1 cellular context compared by ENCODE assay signal in the genomic region with DNA sequence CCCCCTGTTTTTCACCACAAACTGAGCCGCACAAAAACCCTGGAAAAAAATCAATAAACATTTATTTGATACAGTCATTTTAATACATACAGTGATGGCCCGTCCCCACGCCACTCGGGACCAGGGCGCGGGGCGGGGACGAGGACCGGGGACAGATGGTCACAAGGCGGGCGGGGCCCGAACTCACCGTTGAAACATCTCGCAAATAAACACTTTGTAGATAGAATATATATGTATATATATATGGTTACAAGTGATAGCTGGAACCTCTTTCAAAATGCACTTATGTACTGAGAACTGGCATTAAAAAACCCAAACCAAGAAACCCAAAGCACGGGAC.
TF ChIP-seq lines count a peak whose summit lies in the region.

No MANE protein-coding gene starts in this region.

TF ChIP-seq in K562, 482 proteins besides CTCF, POLR2A, EP300 and RAD21 (continues in another document):
- TF ChIP-seq RBM22 (IDR thresholded peaks at IDR 0.05; ENCODE audit: low read depth, low read length, poor library complexity, severe bottlenecking) (no peak), CBX5 (IDR thresholded peaks at IDR 0.05; ENCODE audit: borderline replicate concordance, low read depth) (no peak), CBFB (CRISPR knock-in tag; IDR thresholded peaks at IDR 0.05) (no peak), HDAC6 (IDR thresholded peaks at IDR 0.05; ENCODE audit: low read depth, low read length) (no peak), FOXK2 (conservative IDR thresholded peaks at IDR 0.05 in 1 of 2, IDR thresholded peaks at IDR 0.05 in 1 of 2; ENCODE audit: low read depth in 2 of 2) (peak; percentile 63 to 69; a peak in 3 of 4 replicates), MYNN (IDR thresholded peaks at IDR 0.05) (no peak), MYNN (CRISPR knock-in tag; IDR thresholded peaks at IDR 0.05) (no peak), RBFOX2 (IDR thresholded peaks at IDR 0.05; ENCODE audit: low read depth, low read length) (no peak), ZNF143 (CRISPR knock-in tag; IDR thresholded peaks at IDR 0.05) (peak; percentile 74; the same call in 1 of the 2 replicates), SAP30 (IDR thresholded peaks at IDR 0.05; ENCODE audit: borderline replicate concordance, insufficient read depth, low read depth, low read length, poor library complexity, severe bottlenecking) (peak; percentile 34), KDM1A (IDR thresholded peaks at IDR 0.05) (no peak), CHD1 (IDR thresholded peaks at IDR 0.05; ENCODE audit: low read length) (no peak), DPF2 (IDR thresholded peaks at IDR 0.05) (no peak), RBBP5 (IDR thresholded peaks at IDR 0.05; ENCODE audit: borderline replicate concordance, insufficient read depth, low read length, poor library complexity, severe bottlenecking) (no peak), GABPA (tag; conservative IDR thresholded peaks at IDR 0.05; ENCODE audit: low read depth) (peak; percentile 39; the same call in 1 of the 2 replicates), TSC22D4 (tag; IDR thresholded peaks at IDR 0.05) (no peak), NCOA2 (IDR thresholded peaks at IDR 0.05; ENCODE audit: partially characterized antibody in 2 of 2) (no peak), GABPB1 (CRISPR knock-in tag; IDR thresholded peaks at IDR 0.05) (0 out of 2 replicates have a peak, but pooled peaks have one; percentile 9), NELFE (IDR thresholded peaks at IDR 0.05; ENCODE audit: insufficient read depth, insufficient read length) (no peak), NR2C2 (CRISPR knock-in tag; IDR thresholded peaks at IDR 0.05) (no peak), NR2C2 (tag; IDR thresholded peaks at IDR 0.05) (no peak), CREB1 (IDR thresholded peaks at IDR 0.05) (no peak), CREB1 (CRISPR knock-in tag; IDR thresholded peaks at IDR 0.05) (0 out of 2 replicates have a peak, but pooled peaks have one; percentile 60), TCF3 (CRISPR knock-in tag; IDR thresholded peaks at IDR 0.05) (no peak), RCOR1 (IDR thresholded peaks at IDR 0.05; ENCODE audit: borderline replicate concordance in 1 of 2, low read depth in 2 of 2, low read length in 2 of 2) (no peak), TEAD2 (tag; IDR thresholded peaks at IDR 0.05) (no peak), MYC (IDR thresholded peaks at IDR 0.05; ENCODE audit: low read depth, low read length) (no peak), MYC (CRISPR knock-in tag; IDR thresholded peaks at IDR 0.05; ENCODE audit: borderline replicate concordance, low read depth) (peak; percentile 40; the same call in 1 of the 2 replicates), NONO (IDR thresholded peaks at IDR 0.05; ENCODE audit: low read depth in 2 of 2, low read length in 1 of 2) (no peak), ZNF644 (tag; IDR thresholded peaks at IDR 0.05; ENCODE audit: low read depth) (peak; percentile 10; the same call in 1 of the 2 replicates), PHF8 (IDR thresholded peaks at IDR 0.05; ENCODE audit: borderline replicate concordance, low read length) (no peak), IFI16 (CRISPR knock-in tag; IDR thresholded peaks at IDR 0.05) (no peak)
- TF ChIP-seq, protein P1, sequence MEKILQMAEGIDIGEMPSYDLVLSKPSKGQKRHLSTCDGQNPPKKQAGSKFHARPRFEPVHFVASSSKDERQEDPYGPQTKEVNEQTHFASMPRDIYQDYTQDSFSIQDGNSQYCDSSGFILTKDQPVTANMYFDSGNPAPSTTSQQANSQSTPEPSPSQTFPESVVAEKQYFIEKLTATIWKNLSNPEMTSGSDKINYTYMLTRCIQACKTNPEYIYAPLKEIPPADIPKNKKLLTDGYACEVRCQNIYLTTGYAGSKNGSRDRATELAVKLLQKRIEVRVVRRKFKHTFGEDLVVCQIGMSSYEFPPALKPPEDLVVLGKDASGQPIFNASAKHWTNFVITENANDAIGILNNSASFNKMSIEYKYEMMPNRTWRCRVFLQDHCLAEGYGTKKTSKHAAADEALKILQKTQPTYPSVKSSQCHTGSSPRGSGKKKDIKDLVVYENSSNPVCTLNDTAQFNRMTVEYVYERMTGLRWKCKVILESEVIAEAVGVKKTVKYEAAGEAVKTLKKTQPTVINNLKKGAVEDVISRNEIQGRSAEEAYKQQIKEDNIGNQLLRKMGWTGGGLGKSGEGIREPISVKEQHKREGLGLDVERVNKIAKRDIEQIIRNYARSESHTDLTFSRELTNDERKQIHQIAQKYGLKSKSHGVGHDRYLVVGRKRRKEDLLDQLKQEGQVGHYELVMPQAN (IDR thresholded peaks at IDR 0.05; ENCODE audit: borderline replicate concordance) = peak; percentile 89
- TF ChIP-seq, protein P2, sequence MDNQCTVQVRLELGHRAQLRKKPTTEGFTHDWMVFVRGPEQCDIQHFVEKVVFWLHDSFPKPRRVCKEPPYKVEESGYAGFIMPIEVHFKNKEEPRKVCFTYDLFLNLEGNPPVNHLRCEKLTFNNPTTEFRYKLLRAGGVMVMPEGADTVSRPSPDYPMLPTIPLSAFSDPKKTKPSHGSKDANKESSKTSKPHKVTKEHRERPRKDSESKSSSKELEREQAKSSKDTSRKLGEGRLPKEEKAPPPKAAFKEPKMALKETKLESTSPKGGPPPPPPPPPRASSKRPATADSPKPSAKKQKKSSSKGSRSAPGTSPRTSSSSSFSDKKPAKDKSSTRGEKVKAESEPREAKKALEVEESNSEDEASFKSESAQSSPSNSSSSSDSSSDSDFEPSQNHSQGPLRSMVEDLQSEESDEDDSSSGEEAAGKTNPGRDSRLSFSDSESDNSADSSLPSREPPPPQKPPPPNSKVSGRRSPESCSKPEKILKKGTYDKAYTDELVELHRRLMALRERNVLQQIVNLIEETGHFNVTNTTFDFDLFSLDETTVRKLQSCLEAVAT (IDR thresholded peaks at IDR 0.05) = no peak
- TF ChIP-seq, protein P3, sequence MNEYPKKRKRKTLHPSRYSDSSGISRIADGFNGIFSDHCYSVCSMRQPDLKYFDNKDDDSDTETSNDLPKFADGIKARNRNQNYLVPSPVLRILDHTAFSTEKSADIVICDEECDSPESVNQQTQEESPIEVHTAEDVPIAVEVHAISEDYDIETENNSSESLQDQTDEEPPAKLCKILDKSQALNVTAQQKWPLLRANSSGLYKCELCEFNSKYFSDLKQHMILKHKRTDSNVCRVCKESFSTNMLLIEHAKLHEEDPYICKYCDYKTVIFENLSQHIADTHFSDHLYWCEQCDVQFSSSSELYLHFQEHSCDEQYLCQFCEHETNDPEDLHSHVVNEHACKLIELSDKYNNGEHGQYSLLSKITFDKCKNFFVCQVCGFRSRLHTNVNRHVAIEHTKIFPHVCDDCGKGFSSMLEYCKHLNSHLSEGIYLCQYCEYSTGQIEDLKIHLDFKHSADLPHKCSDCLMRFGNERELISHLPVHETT (CRISPR knock-in tag; conservative IDR thresholded peaks at IDR 0.05 in 1 of 2, IDR thresholded peaks at IDR 0.05 in 1 of 2) = peak in 1 of 2 experiments; percentile 54; a peak in 1 of 4 replicates
- TF ChIP-seq, protein P4, sequence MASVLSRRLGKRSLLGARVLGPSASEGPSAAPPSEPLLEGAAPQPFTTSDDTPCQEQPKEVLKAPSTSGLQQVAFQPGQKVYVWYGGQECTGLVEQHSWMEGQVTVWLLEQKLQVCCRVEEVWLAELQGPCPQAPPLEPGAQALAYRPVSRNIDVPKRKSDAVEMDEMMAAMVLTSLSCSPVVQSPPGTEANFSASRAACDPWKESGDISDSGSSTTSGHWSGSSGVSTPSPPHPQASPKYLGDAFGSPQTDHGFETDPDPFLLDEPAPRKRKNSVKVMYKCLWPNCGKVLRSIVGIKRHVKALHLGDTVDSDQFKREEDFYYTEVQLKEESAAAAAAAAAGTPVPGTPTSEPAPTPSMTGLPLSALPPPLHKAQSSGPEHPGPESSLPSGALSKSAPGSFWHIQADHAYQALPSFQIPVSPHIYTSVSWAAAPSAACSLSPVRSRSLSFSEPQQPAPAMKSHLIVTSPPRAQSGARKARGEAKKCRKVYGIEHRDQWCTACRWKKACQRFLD (CRISPR knock-in tag; IDR thresholded peaks at IDR 0.05) = peak; percentile 3
- TF ChIP-seq, protein P5, sequence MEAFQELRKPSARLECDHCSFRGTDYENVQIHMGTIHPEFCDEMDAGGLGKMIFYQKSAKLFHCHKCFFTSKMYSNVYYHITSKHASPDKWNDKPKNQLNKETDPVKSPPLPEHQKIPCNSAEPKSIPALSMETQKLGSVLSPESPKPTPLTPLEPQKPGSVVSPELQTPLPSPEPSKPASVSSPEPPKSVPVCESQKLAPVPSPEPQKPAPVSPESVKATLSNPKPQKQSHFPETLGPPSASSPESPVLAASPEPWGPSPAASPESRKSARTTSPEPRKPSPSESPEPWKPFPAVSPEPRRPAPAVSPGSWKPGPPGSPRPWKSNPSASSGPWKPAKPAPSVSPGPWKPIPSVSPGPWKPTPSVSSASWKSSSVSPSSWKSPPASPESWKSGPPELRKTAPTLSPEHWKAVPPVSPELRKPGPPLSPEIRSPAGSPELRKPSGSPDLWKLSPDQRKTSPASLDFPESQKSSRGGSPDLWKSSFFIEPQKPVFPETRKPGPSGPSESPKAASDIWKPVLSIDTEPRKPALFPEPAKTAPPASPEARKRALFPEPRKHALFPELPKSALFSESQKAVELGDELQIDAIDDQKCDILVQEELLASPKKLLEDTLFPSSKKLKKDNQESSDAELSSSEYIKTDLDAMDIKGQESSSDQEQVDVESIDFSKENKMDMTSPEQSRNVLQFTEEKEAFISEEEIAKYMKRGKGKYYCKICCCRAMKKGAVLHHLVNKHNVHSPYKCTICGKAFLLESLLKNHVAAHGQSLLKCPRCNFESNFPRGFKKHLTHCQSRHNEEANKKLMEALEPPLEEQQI (IDR thresholded peaks at IDR 0.05) = no peak
- TF ChIP-seq, protein P6, sequence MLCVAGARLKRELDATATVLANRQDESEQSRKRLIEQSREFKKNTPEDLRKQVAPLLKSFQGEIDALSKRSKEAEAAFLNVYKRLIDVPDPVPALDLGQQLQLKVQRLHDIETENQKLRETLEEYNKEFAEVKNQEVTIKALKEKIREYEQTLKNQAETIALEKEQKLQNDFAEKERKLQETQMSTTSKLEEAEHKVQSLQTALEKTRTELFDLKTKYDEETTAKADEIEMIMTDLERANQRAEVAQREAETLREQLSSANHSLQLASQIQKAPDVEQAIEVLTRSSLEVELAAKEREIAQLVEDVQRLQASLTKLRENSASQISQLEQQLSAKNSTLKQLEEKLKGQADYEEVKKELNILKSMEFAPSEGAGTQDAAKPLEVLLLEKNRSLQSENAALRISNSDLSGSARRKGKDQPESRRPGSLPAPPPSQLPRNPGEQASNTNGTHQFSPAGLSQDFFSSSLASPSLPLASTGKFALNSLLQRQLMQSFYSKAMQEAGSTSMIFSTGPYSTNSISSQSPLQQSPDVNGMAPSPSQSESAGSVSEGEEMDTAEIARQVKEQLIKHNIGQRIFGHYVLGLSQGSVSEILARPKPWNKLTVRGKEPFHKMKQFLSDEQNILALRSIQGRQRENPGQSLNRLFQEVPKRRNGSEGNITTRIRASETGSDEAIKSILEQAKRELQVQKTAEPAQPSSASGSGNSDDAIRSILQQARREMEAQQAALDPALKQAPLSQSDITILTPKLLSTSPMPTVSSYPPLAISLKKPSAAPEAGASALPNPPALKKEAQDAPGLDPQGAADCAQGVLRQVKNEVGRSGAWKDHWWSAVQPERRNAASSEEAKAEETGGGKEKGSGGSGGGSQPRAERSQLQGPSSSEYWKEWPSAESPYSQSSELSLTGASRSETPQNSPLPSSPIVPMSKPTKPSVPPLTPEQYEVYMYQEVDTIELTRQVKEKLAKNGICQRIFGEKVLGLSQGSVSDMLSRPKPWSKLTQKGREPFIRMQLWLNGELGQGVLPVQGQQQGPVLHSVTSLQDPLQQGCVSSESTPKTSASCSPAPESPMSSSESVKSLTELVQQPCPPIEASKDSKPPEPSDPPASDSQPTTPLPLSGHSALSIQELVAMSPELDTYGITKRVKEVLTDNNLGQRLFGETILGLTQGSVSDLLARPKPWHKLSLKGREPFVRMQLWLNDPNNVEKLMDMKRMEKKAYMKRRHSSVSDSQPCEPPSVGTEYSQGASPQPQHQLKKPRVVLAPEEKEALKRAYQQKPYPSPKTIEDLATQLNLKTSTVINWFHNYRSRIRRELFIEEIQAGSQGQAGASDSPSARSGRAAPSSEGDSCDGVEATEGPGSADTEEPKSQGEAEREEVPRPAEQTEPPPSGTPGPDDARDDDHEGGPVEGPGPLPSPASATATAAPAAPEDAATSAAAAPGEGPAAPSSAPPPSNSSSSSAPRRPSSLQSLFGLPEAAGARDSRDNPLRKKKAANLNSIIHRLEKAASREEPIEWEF (CRISPR knock-in tag; IDR thresholded peaks at IDR 0.05) = 0 out of 2 replicates have a peak, but pooled peaks have one; percentile 18
- TF ChIP-seq, protein P7, sequence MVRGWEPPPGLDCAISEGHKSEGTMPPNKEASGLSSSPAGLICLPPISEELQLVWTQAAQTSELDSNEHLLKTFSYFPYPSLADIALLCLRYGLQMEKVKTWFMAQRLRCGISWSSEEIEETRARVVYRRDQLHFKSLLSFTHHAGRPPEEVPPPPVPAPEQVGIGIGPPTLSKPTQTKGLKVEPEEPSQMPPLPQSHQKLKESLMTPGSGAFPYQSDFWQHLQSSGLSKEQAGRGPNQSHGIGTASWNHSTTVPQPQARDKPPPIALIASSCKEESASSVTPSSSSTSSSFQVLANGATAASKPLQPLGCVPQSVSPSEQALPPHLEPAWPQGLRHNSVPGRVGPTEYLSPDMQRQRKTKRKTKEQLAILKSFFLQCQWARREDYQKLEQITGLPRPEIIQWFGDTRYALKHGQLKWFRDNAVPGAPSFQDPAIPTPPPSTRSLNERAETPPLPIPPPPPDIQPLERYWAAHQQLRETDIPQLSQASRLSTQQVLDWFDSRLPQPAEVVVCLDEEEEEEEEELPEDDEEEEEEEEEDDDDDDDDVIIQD (CRISPR knock-in tag; IDR thresholded peaks at IDR 0.05) = no peak
- TF ChIP-seq, protein P8, sequence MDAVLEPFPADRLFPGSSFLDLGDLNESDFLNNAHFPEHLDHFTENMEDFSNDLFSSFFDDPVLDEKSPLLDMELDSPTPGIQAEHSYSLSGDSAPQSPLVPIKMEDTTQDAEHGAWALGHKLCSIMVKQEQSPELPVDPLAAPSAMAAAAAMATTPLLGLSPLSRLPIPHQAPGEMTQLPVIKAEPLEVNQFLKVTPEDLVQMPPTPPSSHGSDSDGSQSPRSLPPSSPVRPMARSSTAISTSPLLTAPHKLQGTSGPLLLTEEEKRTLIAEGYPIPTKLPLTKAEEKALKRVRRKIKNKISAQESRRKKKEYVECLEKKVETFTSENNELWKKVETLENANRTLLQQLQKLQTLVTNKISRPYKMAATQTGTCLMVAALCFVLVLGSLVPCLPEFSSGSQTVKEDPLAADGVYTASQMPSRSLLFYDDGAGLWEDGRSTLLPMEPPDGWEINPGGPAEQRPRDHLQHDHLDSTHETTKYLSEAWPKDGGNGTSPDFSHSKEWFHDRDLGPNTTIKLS (IDR thresholded peaks at IDR 0.05; ENCODE audit: borderline replicate concordance, low read depth) = peak; percentile 16
- TF ChIP-seq, protein P9, sequence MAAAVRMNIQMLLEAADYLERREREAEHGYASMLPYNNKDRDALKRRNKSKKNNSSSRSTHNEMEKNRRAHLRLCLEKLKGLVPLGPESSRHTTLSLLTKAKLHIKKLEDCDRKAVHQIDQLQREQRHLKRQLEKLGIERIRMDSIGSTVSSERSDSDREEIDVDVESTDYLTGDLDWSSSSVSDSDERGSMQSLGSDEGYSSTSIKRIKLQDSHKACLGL (CRISPR knock-in tag; IDR thresholded peaks at IDR 0.05; ENCODE audit: borderline replicate concordance, poor library complexity, severe bottlenecking) = peak; percentile 92
